2 cellular contexts compared by ENCODE assay signal in genomic region chr7:134480730-134481129, GRCh38.
TF ChIP-seq lines count a peak whose summit lies in the region.

No MANE protein-coding gene starts in this region.

TF ChIP-seq in H1, 55 proteins besides CTCF, POLR2A, EP300 and RAD21:
- TF ChIP-seq POU5F1 (IDR thresholded peaks at IDR 0.05; ENCODE audit: low read depth, low read length) (no peak), JUND (IDR thresholded peaks at IDR 0.05; ENCODE audit: low read length) (peak; percentile 84), HDAC6 (IDR thresholded peaks at IDR 0.05; ENCODE audit: low read depth, low read length) (no peak)
TF ChIP-seq in H1: peak in this region for 1.

TF ChIP-seq in HEK293T, 16 proteins besides CTCF, POLR2A, EP300 and RAD21:
- no peak for TF ChIP-seq FOXM1 (IDR thresholded peaks at IDR 0.05; ENCODE audit: borderline replicate concordance)
- TF ChIP-seq TARDBP (IDR thresholded peaks at IDR 0.05): no peak
- no peak for TF ChIP-seq FOXA1 (IDR thresholded peaks at IDR 0.05)
- TF ChIP-seq FOXK2 (IDR thresholded peaks at IDR 0.05): no peak
- no peak for TF ChIP-seq SUZ12 (IDR thresholded peaks at IDR 0.05)
- no peak for TF ChIP-seq ELF4 (IDR thresholded peaks at IDR 0.05)
